Comparison of ENCODE assay signal across 17 cellular contexts in genomic region chr13:25377244-25377962, GRCh38. TPM values are rescaled to one million over a fixed set of nuclear protein-coding genes. Genes with fewer than 3 reads are reported as not detected.
"Had no signal": no experiment of that assay in that cellular context is flagged by ENCODE, and none has a peak within 500 bp of the region (broad histone marks: within the 10 kb centered on the region; RNA-seq: fewer than 3 reads in every experiment).

No MANE protein-coding gene starts in this region.

- H3K4me3 ChIP-seq: esophagus squamous epithelium, gastroesophageal sphincter, left ventricle myocardium inferior, lung, mucosa of descending colon, psoas muscle, right atrium auricular region, smooth muscle cell had no signal

- H3K4me2 ChIP-seq: smooth muscle cell had no signal

- H3K9me3 ChIP-seq: esophagus squamous epithelium, gastroesophageal sphincter, left ventricle myocardium inferior, mucosa of descending colon, neutrophil, psoas muscle, right atrium auricular region had no signal

- ATAC-seq: effector memory CD8-positive, alpha-beta T cell; gastroesophageal sphincter; mucosa of descending colon; naive thymus-derived CD8-positive, alpha-beta T cell; psoas muscle had no signal

- H3K27ac ChIP-seq: esophagus squamous epithelium, gastroesophageal sphincter, left ventricle myocardium inferior, neutrophil, psoas muscle, right atrium auricular region had no signal

- DNase-seq: effector memory CD8-positive, alpha-beta T cell; esophagus squamous epithelium; foreskin fibroblast; glutamatergic neuron; islet precursor cell; left ventricle myocardium inferior; mucosa of descending colon; naive thymus-derived CD8-positive, alpha-beta T cell; psoas muscle; stimulated activated CD4-positive, alpha-beta T cell treated with anti-CD3 and anti-CD28 coated beads, Interleukin-2, amount 100 ng/mL, for 48 hours; stimulated activated naive CD4-positive, alpha-beta T cell treated with Interleukin-2 at 50 U/mL for 16 hours; trophoblast cell had no signal

- H3K36me3 ChIP-seq: esophagus squamous epithelium, gastroesophageal sphincter, left ventricle myocardium inferior, neutrophil, right atrium auricular region had no signal

- H3K4me1 ChIP-seq: psoas muscle had no signal

RNA-seq across cellular contexts. Expression of gene ATP8A2, which starts 5.6 kb away (rescaled TPM):
- total RNA-seq: esophagus squamous epithelium had no signal
